ENCODE assay signal across 20 cellular contexts in the genomic region with DNA sequence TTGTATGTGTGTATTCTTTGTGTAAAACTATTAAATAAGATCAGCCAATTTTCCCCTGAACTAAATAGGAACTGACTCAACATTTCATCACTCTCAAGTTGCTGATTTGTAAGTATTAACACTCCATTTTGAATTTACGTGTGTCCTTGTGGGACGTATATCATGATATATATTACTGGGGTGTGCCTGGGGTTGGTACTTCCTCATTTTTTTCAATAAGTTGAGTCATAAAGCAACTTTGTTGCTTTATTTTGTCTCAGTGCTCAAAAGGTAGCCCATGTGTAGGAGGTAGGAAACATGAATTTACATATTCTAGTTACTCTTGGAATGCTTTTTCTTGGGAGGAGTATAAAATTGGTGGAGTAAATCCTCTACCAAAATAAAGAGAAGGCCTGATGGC.
"Had no signal": no experiment of that assay in that cellular context is flagged by ENCODE, and none has a peak within 500 bp of the region (broad histone marks: within the 10 kb centered on the region; RNA-seq: fewer than 3 reads in every experiment).

No MANE protein-coding gene starts in this region.

- H3K36me3 ChIP-seq: lower lobe of right lung, tibial nerve, vagina had no signal

- H3K27ac ChIP-seq: dorsolateral prefrontal cortex, lower lobe of right lung, psoas muscle, skin epidermis, tibial nerve, vagina had no signal

- H3K4me3 ChIP-seq: dorsolateral prefrontal cortex, lower lobe of right lung, psoas muscle, skin epidermis, tibial nerve, vagina had no signal

- H3K9me3 ChIP-seq: lower lobe of right lung, psoas muscle, vagina had no signal

- H3K27me3 ChIP-seq: vagina had no signal

- H3K4me1 ChIP-seq: lower lobe of right lung, psoas muscle, vagina had no signal

- DNase-seq: activated B cell treated with CpG ODN at 0.5 μM for 24 hours; activated CD4-positive, alpha-beta T cell treated with anti-CD3 and anti-CD28 coated beads for 48 hours; activated CD8-positive, alpha-beta T cell treated with anti-CD3 and anti-CD28 coated beads for 36 hours; activated naive CD4-positive, alpha-beta T cell treated with Interleukin-2 at 50 U/mL for 16 hours; activated T-cell treated with anti-CD3 and anti-CD28 coated beads, Interleukin-2, amount 50 U/mL, for 1 hour; central memory CD4-positive, alpha-beta T cell; dorsolateral prefrontal cortex; foreskin melanocyte; glutamatergic neuron; hippocampal formation; left colon; lower lobe of right lung; naive thymus-derived CD8-positive, alpha-beta T cell; psoas muscle; right cardiac atrium; stimulated activated naive CD8-positive, alpha-beta T cell treated with anti-CD3 and anti-CD28 coated beads, Interleukin-15, Interleukin-2, amounts not matched to agents 100 U/mL and 50 U/mL, for 24 hours had no signal

- ATAC-seq: activated CD8-positive, alpha-beta T cell treated with anti-CD3 and anti-CD28 coated beads for 36 hours; activated T-helper 17 cell treated with anti-CD3 and anti-CD28 coated beads, Interleukin-2, amount 50 U/mL, for 72 hours; left colon; lower lobe of right lung; naive thymus-derived CD8-positive, alpha-beta T cell; psoas muscle; stimulated activated naive CD8-positive, alpha-beta T cell treated with anti-CD3 and anti-CD28 coated beads, Interleukin-15, Interleukin-2, amounts not matched to agents 100 U/mL and 50 U/mL, for 24 hours had no signal
